Comparison of ENCODE assay signal across 19 cellular contexts in the genomic region with DNA sequence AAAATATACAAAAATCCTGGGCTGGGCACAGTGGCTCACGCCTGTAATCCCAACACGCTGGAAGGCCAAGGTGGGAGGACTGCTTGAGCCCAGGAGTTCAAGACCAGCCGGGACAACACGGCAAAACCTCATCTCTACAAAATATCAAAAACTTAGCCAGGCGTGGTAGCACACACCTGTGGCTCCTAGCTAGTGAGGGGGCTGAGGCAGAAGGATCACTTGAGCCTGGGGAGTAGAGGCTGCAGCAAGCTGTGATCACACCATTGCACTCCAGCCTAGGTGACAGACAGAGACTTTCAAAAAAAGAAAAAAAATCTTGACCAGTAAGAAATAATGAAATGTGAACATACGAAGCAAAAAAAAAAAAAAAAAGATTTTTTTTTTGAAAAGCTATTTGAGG. TPM values are rescaled to one million over a fixed set of nuclear protein-coding genes. Genes with fewer than 3 reads are reported as not detected.
A peak's percentile ranks its signal among the peaks of the same experiment; 100 is the strongest.
DNase-seq lines count a peak whose midpoint lies in the region; ATAC-seq, FAIRE-seq and TF ChIP-seq lines count a peak whose summit lies in the region.
"Had no signal": no experiment of that assay in that cellular context is flagged by ENCODE, and none has a peak within 500 bp of the region (broad histone marks: within the 10 kb centered on the region; RNA-seq: fewer than 3 reads in every experiment).

No MANE protein-coding gene starts in this region.

- POLR2A ChIA-PET in GM12878 (lab: Charles Lee) = interaction anchor here (0.6 to 3.2 kb wide), 19 partner anchors 9 to 888 kb away, joined by 3 to 17 read pairs (median 5); partner anchors contain the start of genes ARID4B, GGPS1 and TBCE

- H3K9me3 Mint-ChIP-seq in activated T-cell treated with anti-CD3 and anti-CD28 coated beads, Interleukin-2, amount 50 U/mL, for 72 hours = peaks cover 0 to 2% of the 10 kb centered on the region in 2 donors
- no peaks in the 10 kb centered on the region for H3K9me3 Mint-ChIP-seq in IgD-negative memory B cell
- no peaks in the 10 kb centered on the region for H3K9me3 Mint-ChIP-seq in stimulated activated memory B cell treated with anti-CD40 and anti-IgM and Interleukin-4, amounts not matched to agents 10 μg/mL and 1 μg/mL and 100 μg/mL, for 72 hours
- H3K9me3 Mint-ChIP-seq: neural crest cell had no signal

- peak overlapping the region; percentile 34 to 38 for H3K4me3 Mint-ChIP-seq in activated T-cell treated with anti-CD3 and anti-CD28 coated beads, Interleukin-2, amount 50 U/mL, for 72 hours
- peak overlapping the region in 2 of 4 donors; percentile 29 to 80 for H3K4me3 Mint-ChIP-seq in IgD-negative memory B cell
- no peak overlapping the region for H3K4me3 Mint-ChIP-seq in stimulated activated memory B cell treated with anti-CD40 and anti-IgM and Interleukin-4, amounts not matched to agents 10 μg/mL and 1 μg/mL and 100 μg/mL, for 72 hours
- H3K4me3 Mint-ChIP-seq: neural crest cell had no signal

- H3K4me2 ChIP-seq in GM12878 (ENCODE audit: control insufficient read depth, insufficient read depth) = peak overlapping the region; percentile 15; the same call in 1 of the 2 replicates

- SMC1A ChIA-PET in GM12878 (lab: Charles Lee; ENCODE audit: uncharacterized antibody, unreplicated experiment) = interaction anchor here (0.8 to 6.9 kb wide), 18 partner anchors 8 to 141 kb away, joined by 3 to 86 read pairs (median 4); partner anchors contain the start of gene RBM34

- peak overlapping the region; percentile 34; the same call in 1 of the 2 replicates for H3K4me3 ChIP-seq in GM12878
- H3K4me3 ChIP-seq: heart right ventricle, stomach, upper lobe of right lung had no signal

- no peak for TF ChIP-seq RAD21 in GM12878 (IDR thresholded peaks at IDR 0.05; ENCODE audit: insufficient read depth, low read depth, low read length)

- H3K27ac Mint-ChIP-seq in activated T-cell treated with anti-CD3 and anti-CD28 coated beads, Interleukin-2, amount 50 U/mL, for 72 hours = peak overlapping the region; percentile 59
- H3K27ac Mint-ChIP-seq in IgD-negative memory B cell = peak overlapping the region; percentile 16 to 90 (median 79)
- peak overlapping the region; percentile 22 for H3K27ac Mint-ChIP-seq in stimulated activated memory B cell treated with anti-CD40 and anti-IgM and Interleukin-4, amounts not matched to agents 10 μg/mL and 1 μg/mL and 100 μg/mL, for 72 hours

- no peaks in the 10 kb centered on the region for H3K9me3 ChIP-seq in GM12878 (replicated peaks; ENCODE audit: control insufficient read depth, insufficient read depth, low read length)
- H3K9me3 ChIP-seq: Caco-2, heart right ventricle, stomach, upper lobe of right lung had no signal

- no peak for ATAC-seq in activated T-cell treated with anti-CD3 and anti-CD28 coated beads, Interleukin-2, amount 50 U/mL, for 72 hours (replicated peaks in 1 of 2)
- ATAC-seq in GM12878 (peak; percentile 61), HG02763 (IDR thresholded peaks at IDR 0.05; ENCODE audit: unreplicated experiment) (no peak), esophagus mucosa (no peak), left ventricle myocardium superior (no peak)
- peak; percentile 37 for ATAC-seq in stimulated activated memory B cell treated with anti-CD40 and anti-IgM and Interleukin-4, amounts not matched to agents 10 μg/mL and 1 μg/mL and 100 μg/mL, for 72 hours

- TF ChIP-seq CTCF in GM12878 (IDR thresholded peaks at IDR 0.05 in 2 of 3, conservative IDR thresholded peaks at IDR 0.05 in 1 of 3; ENCODE audit: control insufficient read depth in 2 of 3, extremely low read depth in 1 of 3, insufficient read depth in 1 of 3, low read depth in 3 of 3, low read length in 3 of 3) = no peak

- H3K79me2 ChIP-seq in GM12878 (ENCODE audit: control insufficient read depth, insufficient read depth, low read length) = peaks cover 81% of the 10 kb centered on the region

- H3K27ac ChIP-seq in GM12878 (ENCODE audit: control insufficient read depth, insufficient read depth) = peak overlapping the region; percentile 41
- H3K27ac ChIP-seq: heart right ventricle, upper lobe of right lung had no signal

- peaks cover 1 to 2% of the 10 kb centered on the region in 2 donors for H3K36me3 Mint-ChIP-seq in activated T-cell treated with anti-CD3 and anti-CD28 coated beads, Interleukin-2, amount 50 U/mL, for 72 hours (ENCODE audit: insufficient read depth in 2 of 2)
- H3K36me3 Mint-ChIP-seq in IgD-negative memory B cell = no peaks in the 10 kb centered on the region
- H3K36me3 Mint-ChIP-seq in stimulated activated memory B cell treated with anti-CD40 and anti-IgM and Interleukin-4, amounts not matched to agents 10 μg/mL and 1 μg/mL and 100 μg/mL, for 72 hours = no peaks in the 10 kb centered on the region

- no peaks in the 10 kb centered on the region for H3K27me3 Mint-ChIP-seq in activated T-cell treated with anti-CD3 and anti-CD28 coated beads, Interleukin-2, amount 50 U/mL, for 72 hours (ENCODE audit: low read depth)
- H3K27me3 Mint-ChIP-seq in IgD-negative memory B cell = no peaks in the 10 kb centered on the region
- H3K27me3 Mint-ChIP-seq in stimulated activated memory B cell treated with anti-CD40 and anti-IgM and Interleukin-4, amounts not matched to agents 10 μg/mL and 1 μg/mL and 100 μg/mL, for 72 hours = no peaks in the 10 kb centered on the region

- no peak overlapping the region for H2AFZ ChIP-seq in GM12878 (ENCODE audit: control insufficient read depth, low read depth, low read length)

- no peak for DNase-seq in activated T-cell treated with anti-CD3 and anti-CD28 coated beads, Interleukin-2, amount 50 U/mL, for 72 hours
- no peak for DNase-seq in activated T-cell treated with anti-CD3 and anti-CD28 coated beads for 4 hours
- no peak for DNase-seq in GM12878 (ENCODE audit: low read depth, low spot score)
- DNase-seq in left ventricle myocardium superior = no peak
- DNase-seq: activated CD4-positive, alpha-beta T cell treated with anti-CD3 and anti-CD28 coated beads for 1 hour; amniotic stem cell; Caco-2; effector CD8-positive, alpha-beta T cell; heart right ventricle; NCI-H2029; SHP77; stimulated activated CD4-positive, alpha-beta T cell treated with anti-CD3 and anti-CD28 coated beads, Interleukin-12 subunit alpha, Interleukin-12 subunit beta, amount 100 ng/mL, for 4 hours; stomach; upper lobe of right lung had no signal

- peaks cover 20% of the 10 kb centered on the region for H3K4me1 ChIP-seq in GM12878 (ENCODE audit: control insufficient read depth, insufficient read depth, low read length)

- no peak overlapping the region for H3K9ac ChIP-seq in GM12878 (ENCODE audit: control insufficient read depth, insufficient read depth, low read length)

- 52% methylated on average over 6 of the region's 6 CpGs for WGBS in GM12878 (ENCODE audit: insufficient coverage, insufficient replicate concordance, low lambda C conversion rate, missing lambda C conversion rate)

- no peak for FAIRE-seq in GM12878 (lab: Jason Lieb, UNC)

- no peaks in the 10 kb centered on the region; a peak in 3 of 4 replicates for H3K36me3 ChIP-seq in GM12878 (ENCODE audit: control insufficient read depth in 2 of 2, insufficient read depth in 2 of 2, low read length in 1 of 2)
- H3K36me3 ChIP-seq: heart right ventricle, stomach, upper lobe of right lung had no signal

- no TSS peak for BruUV-seq in GM12878 (replicated peaks; lab: Mats Ljungman, UMichigan)

- RAD21 ChIA-PET in GM12878 (lab: Charles Lee; ENCODE audit: unreplicated experiment) = interaction anchor here (0.7 to 2.6 kb wide), 9 partner anchors 9 to 696 kb away, joined by 3 to 11 read pairs (median 4); partner anchors contain the start of genes ARID4B, B3GALNT2 and GGPS1

- H3K4me1 Mint-ChIP-seq in activated T-cell treated with anti-CD3 and anti-CD28 coated beads, Interleukin-2, amount 50 U/mL, for 72 hours (ENCODE audit: low read depth) = peaks cover 78% of the 10 kb centered on the region
- peaks cover 43 to 54% (median 45%) of the 10 kb centered on the region in 3 donors for H3K4me1 Mint-ChIP-seq in IgD-negative memory B cell
- H3K4me1 Mint-ChIP-seq in stimulated activated memory B cell treated with anti-CD40 and anti-IgM and Interleukin-4, amounts not matched to agents 10 μg/mL and 1 μg/mL and 100 μg/mL, for 72 hours = peaks cover 68% of the 10 kb centered on the region

- intact Hi-C loops in GM12878 (cut with micrococcal nuclease; ENCODE audit: unreplicated experiment) = no loop called here
- intact Hi-C loops in left ventricle myocardium superior (cut with micrococcal nuclease) = no loop called here

- in situ Hi-C loops in GM12878 (cut with MboI) = no loop called here

- CTCF ChIA-PET in GM12878 (lab: Yijun Ruan, JAX) = interaction anchor here (0.7 to 3.1 kb wide), 12 partner anchors 10 to 788 kb away, joined by 3 to 11 read pairs (median 6); no protein-coding TSS in a partner anchor

- H4K20me1 ChIP-seq in GM12878 (ENCODE audit: control insufficient read depth, insufficient read depth) = peaks cover 2% of the 10 kb centered on the region; the same call in 1 of the 2 replicates

- TF ChIP-seq POLR2A in GM12878 (IDR thresholded peaks at IDR 0.05; ENCODE audit: low read depth, low read length) = no peak

- H3K27me3 ChIP-seq in GM12878 (replicated peaks in 1 of 2; ENCODE audit: control insufficient read depth in 2 of 2, insufficient read depth in 2 of 2, low read length in 1 of 2) = no peaks in the 10 kb centered on the region
- H3K27me3 ChIP-seq: heart right ventricle, stomach, upper lobe of right lung had no signal

- no peak for TF ChIP-seq EP300 in GM12878 (IDR thresholded peaks at IDR 0.05; ENCODE audit: borderline replicate concordance in 1 of 2, control insufficient read depth in 1 of 2, low read depth in 2 of 2, low read length in 2 of 2)

RNA-seq across cellular contexts. Expression of gene ARID4B, which starts 52.1 kb away (rescaled TPM):
- 10 to 100 TPM; 65.5 to 68.4 TPM for total RNA-seq in activated T-cell treated with anti-CD3 and anti-CD28 coated beads, Interleukin-2, amount 50 U/mL, for 72 hours
- polyA plus RNA-seq in IgD-negative memory B cell = 66.2 TPM
- 205 and 208 TPM in 2 replicates for total RNA-seq in GM12878 (2013; cell fraction: nucleolus; rRNA removed)
- total RNA-seq in GM12878 (2014; rRNA removed) = 30.8 and 32.3 TPM in 2 replicates
- 39.1 and 40.7 TPM in 2 replicates for total RNA-seq in GM12878 (2014; rRNA removed; fragmentation: Illumina TruSeq; extraction: Trizol)
- 25.2 and 29.9 TPM in 2 replicates for total RNA-seq in GM12878 (2021)
- polyA plus RNA-seq in GM12878 (2011; ENCODE audit: low read depth) = 14.4 TPM
- polyA plus RNA-seq in GM12878 (2011; rRNA removed) = 20.8 and 38.1 TPM in 2 replicates
- polyA plus RNA-seq in GM12878 (2011; cell fraction: cytosol; rRNA removed) = 6.9 and 7.6 TPM in 2 replicates
- polyA plus RNA-seq in GM12878 (2011; cell fraction: nucleus; rRNA removed) = 27.7 and 28.1 TPM in 2 replicates
- polyA plus RNA-seq in GM12878 (2012) = 18.1 and 21.5 TPM in 2 replicates
- polyA plus RNA-seq in GM12878 (2014; fragmentation: Illumina TruSeq; extraction: Trizol) = 26.1 and 37.4 TPM in 2 replicates
- polyA plus RNA-seq in GM12878 (2014; fragmentation: Nextera tagmentation; extraction: Ambion mirVana) = 10 to 100 TPM; 13.6 to 19.1 TPM
- polyA plus RNA-seq in GM12878 (2014; rRNA removed) = 16.1 and 16.9 TPM in 2 replicates
- polyA plus RNA-seq in GM12878 (2016; fragmentation: Nextera tagmentation; extraction: Ambion mirVana) = 10 to 100 TPM; 31.7 to 33.1 TPM
- 30.9 and 49.3 TPM in 2 replicates for polyA minus RNA-seq in GM12878 (2011; rRNA and poly(A)+ RNA removed)
- 10.4 and 12.1 TPM in 2 replicates for polyA minus RNA-seq in GM12878 (2011; cell fraction: cytosol; rRNA and poly(A)+ RNA removed)
- polyA minus RNA-seq in GM12878 (2011; cell fraction: nucleus; rRNA and poly(A)+ RNA removed) = 34.6 and 72.5 TPM in 2 replicates
- total RNA-seq in esophagus mucosa = 13.5 TPM
- total RNA-seq in left ventricle myocardium superior = 18.3 TPM

RNA-seq across cellular contexts. Expression of gene GGPS1, which starts 52.5 kb away (rescaled TPM):
- total RNA-seq in activated T-cell treated with anti-CD3 and anti-CD28 coated beads, Interleukin-2, amount 50 U/mL, for 72 hours = 10 to 100 TPM; 57.2 to 60.4 TPM
- 63.7 TPM for polyA plus RNA-seq in IgD-negative memory B cell
- total RNA-seq in GM12878 (2013; cell fraction: nucleolus; rRNA removed) = 8.5 and 8.7 TPM in 2 replicates
- total RNA-seq in GM12878 (2014; rRNA removed) = 14.2 and 15.1 TPM in 2 replicates
- 15.7 TPM in 2 replicates for total RNA-seq in GM12878 (2014; rRNA removed; fragmentation: Illumina TruSeq; extraction: Trizol)
- 19.6 and 21.3 TPM in 2 replicates for total RNA-seq in GM12878 (2021)
- polyA plus RNA-seq in GM12878 (2011; ENCODE audit: low read depth) = 6.9 TPM
- 33.5 and 48.5 TPM in 2 replicates for polyA plus RNA-seq in GM12878 (2011; rRNA removed)
- polyA plus RNA-seq in GM12878 (2011; cell fraction: cytosol; rRNA removed) = 16.9 and 20.6 TPM in 2 replicates
- 8.9 and 9.6 TPM in 2 replicates for polyA plus RNA-seq in GM12878 (2011; cell fraction: nucleus; rRNA removed)
- 10.3 and 16.9 TPM in 2 replicates for polyA plus RNA-seq in GM12878 (2012)
- polyA plus RNA-seq in GM12878 (2014; fragmentation: Illumina TruSeq; extraction: Trizol) = 23.3 and 24.7 TPM in 2 replicates
- polyA plus RNA-seq in GM12878 (2014; fragmentation: Nextera tagmentation; extraction: Ambion mirVana) = 10 to 100 TPM; 28.9 to 36.0 TPM
- 17.3 and 19.4 TPM in 2 replicates for polyA plus RNA-seq in GM12878 (2014; rRNA removed)
- polyA plus RNA-seq in GM12878 (2016; fragmentation: Nextera tagmentation; extraction: Ambion mirVana) = 10 to 100 TPM; 25.8 to 29.2 TPM
- 18.0 and 20.7 TPM in 2 replicates for polyA minus RNA-seq in GM12878 (2011; rRNA and poly(A)+ RNA removed)
- 8.4 and 11.1 TPM in 2 replicates for polyA minus RNA-seq in GM12878 (2011; cell fraction: cytosol; rRNA and poly(A)+ RNA removed)
- 2.7 and 3.1 TPM in 2 replicates for polyA minus RNA-seq in GM12878 (2011; cell fraction: nucleus; rRNA and poly(A)+ RNA removed)
- 21.1 TPM for total RNA-seq in esophagus mucosa
- total RNA-seq in left ventricle myocardium superior = 29.8 TPM

Comparison
In these comparisons a context has a peak if more than half of its experiments do, and no peak if none do; other contexts are left out.
1. ATAC-seq: peak in GM12878 (single experiment) and stimulated activated memory B cell treated with anti-CD40 and anti-IgM and Interleukin-4, amounts not matched to agents 10 μg/mL and 1 μg/mL and 100 μg/mL, for 72 hours (single experiment); none in activated T-cell treated with anti-CD3 and anti-CD28 coated beads, Interleukin-2, amount 50 U/mL, for 72 hours (0 of 2), HG02763 (single experiment), esophagus mucosa (single experiment) and left ventricle myocardium superior (single experiment).
2. H3K27ac Mint-ChIP-seq: peak in every context shown above with its lines; median percentile 79 in IgD-negative memory B cell; 59 in activated T-cell treated with anti-CD3 and anti-CD28 coated beads, Interleukin-2, amount 50 U/mL, for 72 hours; 22 in stimulated activated memory B cell treated with anti-CD40 and anti-IgM and Interleukin-4, amounts not matched to agents 10 μg/mL and 1 μg/mL and 100 μg/mL, for 72 hours.